Comparison of ENCODE assay signal across 21 cellular contexts in the genomic region with DNA sequence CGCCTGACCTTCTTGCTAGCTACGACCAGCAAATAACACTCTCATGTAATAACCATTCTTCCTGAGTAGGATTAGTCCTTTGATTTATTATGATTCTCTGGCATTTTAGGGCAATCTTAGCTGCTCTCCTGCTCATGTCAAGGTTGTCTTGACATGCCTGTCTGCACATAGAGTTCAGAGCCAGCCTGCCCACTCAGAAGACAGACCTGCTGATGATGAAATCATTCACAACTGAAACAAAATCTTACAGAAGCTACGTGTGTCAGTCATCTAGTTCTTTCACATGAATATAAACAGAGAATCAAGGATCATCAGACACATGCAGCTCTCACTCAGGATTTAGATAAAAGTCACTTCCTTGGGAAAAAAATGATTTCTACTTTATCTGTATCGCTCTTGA.
DNase-seq lines count a peak whose midpoint lies in the region; ATAC-seq, FAIRE-seq and TF ChIP-seq lines count a peak whose summit lies in the region.
"Had no signal": no experiment of that assay in that cellular context is flagged by ENCODE, and none has a peak within 500 bp of the region (broad histone marks: within the 10 kb centered on the region; RNA-seq: fewer than 3 reads in every experiment).

No MANE protein-coding gene starts in this region.

- FAIRE-seq in bronchial epithelial cell (lab: Jason Lieb, UNC): no peak
- FAIRE-seq: D721Med had no signal

- no peaks in the 10 kb centered on the region for H3F3A ChIP-seq in smooth muscle cell (ENCODE audit: low read depth)

- no peak overlapping the region for H2AFZ ChIP-seq in smooth muscle cell (ENCODE audit: low read depth)

- DNase-seq in RWPE2 (ENCODE audit: low spot score) (no peak), bronchial epithelial cell (ENCODE audit: low read depth) (peak; percentile 40), putamen (ENCODE audit: low spot score) (peak; percentile 39), smooth muscle cell (lab: John Stamatoyannopoulos, UW; ENCODE audit: unreplicated experiment) (no peak), tibial artery (no peak)
- DNase-seq in CD8-positive, alpha-beta memory T cell: no peak
- DNase-seq: CD4-positive, CD25-positive, alpha-beta regulatory T cell; HCEC 1CT; NCI-H1048; NCI-H1417; NCI-H1694 treated with DMSO at 0.1 percent for 48 hours; NCI-H2081; NCI-H2227 treated with DMSO at 0.1 percent for 48 hours; NCI-H526 treated with DMSO at 0.1 percent for 48 hours; RPMI8226; SHP77 had no signal

- H3K4me3 ChIP-seq in BLaER1 (no peak overlapping the region), RWPE2 (ENCODE audit: severe bottlenecking) (no peak overlapping the region), bronchial epithelial cell (ENCODE audit: low read depth, low read length) (no peak overlapping the region), smooth muscle cell (no peak overlapping the region), tibial artery (no peak overlapping the region)
- no peak overlapping the region for H3K4me3 ChIP-seq in CD8-positive, alpha-beta memory T cell (ENCODE audit: low read length)

- no peak overlapping the region for H3K4me3 Mint-ChIP-seq in CD8-positive, alpha-beta memory T cell
- H3K4me3 Mint-ChIP-seq: CD4-positive, CD25-positive, alpha-beta regulatory T cell; IgD-negative memory B cell had no signal

- POLR2A ChIA-PET in CD8-positive, alpha-beta memory T cell (lab: Charles Lee): no interaction called here

- no peaks in the 10 kb centered on the region for H3K9me3 Mint-ChIP-seq in CD8-positive, alpha-beta memory T cell
- H3K9me3 Mint-ChIP-seq: IgD-negative memory B cell had no signal

- H4K20me1 ChIP-seq in BLaER1 (no peaks in the 10 kb centered on the region), smooth muscle cell (ENCODE audit: low read depth) (no peaks in the 10 kb centered on the region)

- no peaks in the 10 kb centered on the region for H3K36me3 Mint-ChIP-seq in CD8-positive, alpha-beta memory T cell
- H3K36me3 Mint-ChIP-seq: CD4-positive, CD25-positive, alpha-beta regulatory T cell had no signal

- peaks cover 5% of the 10 kb centered on the region for H3K9me3 ChIP-seq in BLaER1
- no peaks in the 10 kb centered on the region for H3K9me3 ChIP-seq in RWPE2 (ENCODE audit: severe bottlenecking)
- H3K9me3 ChIP-seq in smooth muscle cell (replicated peaks; ENCODE audit: low read depth): no peaks in the 10 kb centered on the region
- no peaks in the 10 kb centered on the region for H3K9me3 ChIP-seq in tibial artery
- H3K9me3 ChIP-seq in CD8-positive, alpha-beta memory T cell (ENCODE audit: low read length): no peaks in the 10 kb centered on the region

- H3K4me1 Mint-ChIP-seq in CD8-positive, alpha-beta memory T cell: no peaks in the 10 kb centered on the region

- intact Hi-C loops in tibial artery (cut with DNase I; ENCODE audit: low total_unique reads): no loop called here

- ATAC-seq in RWPE2 (ENCODE audit: low read depth): peak; percentile 37; the same call in 1 of the 3 replicates
- no peak for ATAC-seq in HG03521 (IDR thresholded peaks at IDR 0.05; ENCODE audit: unreplicated experiment)

- 83% methylated on average over 4 of the region's 4 CpGs for WGBS in smooth muscle cell (ENCODE audit: low lambda C conversion rate)

- TF ChIP-seq CTCF in RWPE2 (IDR thresholded peaks at IDR 0.05; ENCODE audit: poor library complexity, severe bottlenecking) (no peak), bronchial epithelial cell (IDR thresholded peaks at IDR 0.05; ENCODE audit: insufficient read depth, low read length, severe bottlenecking) (no peak), smooth muscle cell (IDR thresholded peaks at IDR 0.05; ENCODE audit: borderline replicate concordance, insufficient read depth, poor library complexity, severe bottlenecking) (no peak), tibial artery (IDR thresholded peaks at IDR 0.05) (no peak)

- no peaks in the 10 kb centered on the region for H3K79me2 ChIP-seq in smooth muscle cell (ENCODE audit: low read depth)

- no peaks in the 10 kb centered on the region for H3K27me3 ChIP-seq in BLaER1
- no peaks in the 10 kb centered on the region for H3K27me3 ChIP-seq in RWPE2 (ENCODE audit: insufficient read depth, poor library complexity, severe bottlenecking)
- no peaks in the 10 kb centered on the region for H3K27me3 ChIP-seq in bronchial epithelial cell (ENCODE audit: control insufficient read depth, insufficient read depth, low read length)
- no peaks in the 10 kb centered on the region for H3K27me3 ChIP-seq in smooth muscle cell (ENCODE audit: low read depth)
- H3K27me3 ChIP-seq in tibial artery: no peaks in the 10 kb centered on the region
- no peaks in the 10 kb centered on the region for H3K27me3 ChIP-seq in CD8-positive, alpha-beta memory T cell (ENCODE audit: insufficient read depth, low read length, poor library complexity, severe bottlenecking)

- 0 out of 2 replicates have a peak overlapping the region, but pooled peaks have one; percentile 30 for H3K4me2 ChIP-seq in BLaER1
- H3K4me2 ChIP-seq in smooth muscle cell: no peak overlapping the region

- H3K9ac ChIP-seq in BLaER1 (no peak overlapping the region), smooth muscle cell (ENCODE audit: low read depth) (no peak overlapping the region)

- H3K4me1 ChIP-seq in BLaER1: peaks cover 10% of the 10 kb centered on the region
- no peaks in the 10 kb centered on the region for H3K4me1 ChIP-seq in RWPE2 (ENCODE audit: insufficient read depth, poor library complexity, severe bottlenecking)
- no peaks in the 10 kb centered on the region for H3K4me1 ChIP-seq in smooth muscle cell (ENCODE audit: low read depth)
- H3K4me1 ChIP-seq in tibial artery: no peaks in the 10 kb centered on the region
- H3K4me1 ChIP-seq in CD8-positive, alpha-beta memory T cell (ENCODE audit: insufficient read depth, low read length): no peaks in the 10 kb centered on the region

- peaks cover 3 to 5% of the 10 kb centered on the region in 2 donors for H3K27me3 Mint-ChIP-seq in CD8-positive, alpha-beta memory T cell

- H3K36me3 ChIP-seq in BLaER1 (no peaks in the 10 kb centered on the region), RWPE2 (ENCODE audit: low read depth) (no peaks in the 10 kb centered on the region), bronchial epithelial cell (ENCODE audit: control insufficient read depth, insufficient read depth, low read length) (no peaks in the 10 kb centered on the region), smooth muscle cell (ENCODE audit: low read depth) (no peaks in the 10 kb centered on the region), tibial artery (no peaks in the 10 kb centered on the region)
- H3K36me3 ChIP-seq in CD8-positive, alpha-beta memory T cell (ENCODE audit: insufficient read depth, low read length): no peaks in the 10 kb centered on the region

- H3K27ac Mint-ChIP-seq in CD8-positive, alpha-beta memory T cell: no peak overlapping the region

- H3K27ac ChIP-seq in BLaER1: no peak overlapping the region
- H3K27ac ChIP-seq in RWPE2 (ENCODE audit: poor library complexity, severe bottlenecking): no peak overlapping the region
- H3K27ac ChIP-seq in smooth muscle cell (ENCODE audit: low read depth): no peak overlapping the region
- no peak overlapping the region for H3K27ac ChIP-seq in tibial artery
- no peak overlapping the region for H3K27ac ChIP-seq in CD8-positive, alpha-beta memory T cell (ENCODE audit: low read depth, low read length)
- H3K27ac ChIP-seq: HL-60 had no signal

- CTCF ChIA-PET in CD8-positive, alpha-beta memory T cell (lab: Charles Lee): no interaction called here

Comparison
In these comparisons a context has a peak if more than half of its experiments do, and no peak if none do; other contexts are left out.
1. DNase-seq: peak in bronchial epithelial cell (single experiment) and putamen (single experiment); none in RWPE2 (single experiment), smooth muscle cell (single experiment), tibial artery (0 of 2) and CD8-positive, alpha-beta memory T cell (0 of 5).